1 cellular context compared by ENCODE assay signal in the genomic region with DNA sequence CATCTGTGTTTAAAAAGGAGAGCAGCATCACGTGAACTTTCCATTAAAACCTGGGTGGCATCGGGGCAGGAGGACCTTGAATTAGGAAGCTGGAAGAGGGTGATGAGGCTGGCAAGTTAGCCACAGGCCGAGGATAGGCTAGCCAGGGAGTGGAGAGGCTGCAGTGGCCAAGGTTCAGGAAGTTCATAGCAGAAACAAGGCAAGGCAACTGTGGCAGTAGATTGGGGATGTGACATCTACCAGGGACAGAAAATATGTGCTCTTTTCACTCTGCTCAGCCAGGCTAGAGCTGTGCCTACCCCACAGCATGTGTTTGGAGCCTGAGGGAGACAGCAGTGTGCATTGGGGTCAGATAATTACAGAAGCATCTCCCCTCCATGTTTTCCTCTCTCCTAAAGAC.
TF ChIP-seq lines count a peak whose summit lies in the region.

No MANE protein-coding gene starts in this region.

TF ChIP-seq in H1, 55 proteins besides CTCF, POLR2A, EP300 and RAD21:
- TF ChIP-seq PHF8 (conservative IDR thresholded peaks at IDR 0.05; ENCODE audit: low read depth, low read length) = no peak
- no peak for TF ChIP-seq KDM5A (IDR thresholded peaks at IDR 0.05; ENCODE audit: low read length)
- TF ChIP-seq POU5F1 (IDR thresholded peaks at IDR 0.05; ENCODE audit: low read depth, low read length) = no peak
- TF ChIP-seq, protein P1, sequence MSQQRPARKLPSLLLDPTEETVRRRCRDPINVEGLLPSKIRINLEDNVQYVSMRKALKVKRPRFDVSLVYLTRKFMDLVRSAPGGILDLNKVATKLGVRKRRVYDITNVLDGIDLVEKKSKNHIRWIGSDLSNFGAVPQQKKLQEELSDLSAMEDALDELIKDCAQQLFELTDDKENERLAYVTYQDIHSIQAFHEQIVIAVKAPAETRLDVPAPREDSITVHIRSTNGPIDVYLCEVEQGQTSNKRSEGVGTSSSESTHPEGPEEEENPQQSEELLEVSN (IDR thresholded peaks at IDR 0.05) = no peak
- TF ChIP-seq SIRT6 (IDR thresholded peaks at IDR 0.05; ENCODE audit: low read length) = no peak
- TF ChIP-seq, protein P2, sequence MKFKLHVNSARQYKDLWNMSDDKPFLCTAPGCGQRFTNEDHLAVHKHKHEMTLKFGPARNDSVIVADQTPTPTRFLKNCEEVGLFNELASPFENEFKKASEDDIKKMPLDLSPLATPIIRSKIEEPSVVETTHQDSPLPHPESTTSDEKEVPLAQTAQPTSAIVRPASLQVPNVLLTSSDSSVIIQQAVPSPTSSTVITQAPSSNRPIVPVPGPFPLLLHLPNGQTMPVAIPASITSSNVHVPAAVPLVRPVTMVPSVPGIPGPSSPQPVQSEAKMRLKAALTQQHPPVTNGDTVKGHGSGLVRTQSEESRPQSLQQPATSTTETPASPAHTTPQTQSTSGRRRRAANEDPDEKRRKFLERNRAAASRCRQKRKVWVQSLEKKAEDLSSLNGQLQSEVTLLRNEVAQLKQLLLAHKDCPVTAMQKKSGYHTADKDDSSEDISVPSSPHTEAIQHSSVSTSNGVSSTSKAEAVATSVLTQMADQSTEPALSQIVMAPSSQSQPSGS (IDR thresholded peaks at IDR 0.05; ENCODE audit: low read length) = no peak
- TF ChIP-seq RXRA (IDR thresholded peaks at IDR 0.05; ENCODE audit: insufficient read depth, low read depth, low read length) = no peak
- no peak for TF ChIP-seq BCL11A (IDR thresholded peaks at IDR 0.05; ENCODE audit: low read depth in 2 of 2, low read length in 2 of 2)
- TF ChIP-seq GABPA (IDR thresholded peaks at IDR 0.05; ENCODE audit: borderline replicate concordance, insufficient read depth, low read length) = no peak
